28 cellular contexts compared by ENCODE assay signal in the genomic region with DNA sequence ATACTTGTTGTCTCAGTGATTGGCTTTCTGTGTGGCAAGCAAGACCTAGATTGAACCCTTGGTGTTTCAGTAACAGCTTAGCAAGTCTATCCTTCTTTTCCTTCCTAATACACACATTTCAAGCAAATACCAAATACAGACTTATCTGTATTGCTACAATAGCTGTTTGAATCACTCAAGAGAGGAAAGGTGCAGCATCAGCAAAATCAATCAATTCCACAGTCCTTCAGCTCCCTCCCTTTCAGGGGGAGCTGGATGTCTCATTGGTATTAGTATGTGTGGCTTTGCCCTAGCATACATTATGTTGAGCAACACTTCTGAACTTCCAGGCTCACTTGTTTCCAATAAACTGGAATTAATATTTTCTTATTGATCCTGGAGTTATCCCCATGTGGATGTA.
"Had no signal": no experiment of that assay in that cellular context is flagged by ENCODE, and none has a peak within 500 bp of the region (broad histone marks: within the 10 kb centered on the region; RNA-seq: fewer than 3 reads in every experiment).

No MANE protein-coding gene starts in this region.

- H3K36me3 ChIP-seq: cardiac muscle cell, MG63 had no signal

- H3K27me3 ChIP-seq: cardiac muscle cell, MG63 had no signal

- FAIRE-seq: astrocyte, TTC549 had no signal

- H3K9me3 ChIP-seq: MG63 had no signal

- ATAC-seq: activated CD4-positive, alpha-beta T cell treated with anti-CD3 and anti-CD28 coated beads for 36 hours; activated T-helper 17 cell treated with anti-CD3 and anti-CD28 coated beads, Interleukin-2, amount 50 U/mL, for 72 hours; T-cell had no signal

- DNase-seq: activated CD4-positive, alpha-beta memory T cell treated with anti-CD3 and anti-CD28 coated beads, Interleukin-2, amount 10 ng/mL, durations not matched to agents 7 days and 5 days; activated CD4-positive, alpha-beta T cell treated with anti-CD3 and anti-CD28 coated beads for 36 hours; activated CD4-positive, alpha-beta T cell treated with anti-CD3 and anti-CD28 coated beads, Interleukin-2, amount 50 U/mL, for 1 hour; activated CD4-positive, CD25-positive, alpha-beta regulatory T cell; activated gamma-delta T cell; activated naive CD4-positive, alpha-beta T cell treated with anti-CD3 and anti-CD28 coated beads for 36 hours; activated T-cell treated with anti-CD3 and anti-CD28 coated beads for 4 hours; activated T-cell treated with anti-CD3 and anti-CD28 coated beads, Interleukin-2, amount 50 U/mL, for 48 hours; amygdala; MG63; MV-4-11; NCI-H1092 treated with DMSO at 0.1 percent for 48 hours; NCI-H1417 treated with DMSO at 0.1 percent for 48 hours; NCI-H1694; NCI-H2029; NCI-H345; NCI-H510A; NCI-H526 treated with DMSO at 0.1 percent for 48 hours; NCI-H82; SIG-M5; T-cell; T-helper 2 cell; T1000 had no signal

- H3K27ac ChIP-seq: cardiac muscle cell, VCaP had no signal

- H3K4me3 ChIP-seq: cardiac muscle cell, MG63 had no signal
